8 cellular contexts compared by ENCODE assay signal in genomic region chr12:29519585-29520182, GRCh38. TPM values are rescaled to one million over a fixed set of nuclear protein-coding genes. Genes with fewer than 3 reads are reported as not detected.
DNase-seq lines count a peak whose midpoint lies in the region; ATAC-seq and TF ChIP-seq lines count a peak whose summit lies in the region.

No MANE protein-coding gene starts in this region.

- no peak overlapping the region for H3K27ac ChIP-seq in SU-DHL-6 (ENCODE audit: low read depth, low read length)

- no peak overlapping the region for H3K4me3 Mint-ChIP-seq in progenitor cell of endocrine pancreas (ENCODE audit: low read depth)

- H3K4me3 ChIP-seq in SU-DHL-6 (ENCODE audit: insufficient read depth, low read length, poor library complexity, severe bottlenecking): no peak overlapping the region
- H3K4me3 ChIP-seq in fibroblast of mammary gland (ENCODE audit: control insufficient read depth, low read depth, low read length): no peak overlapping the region

- no peaks in the 10 kb centered on the region for H3K27me3 Mint-ChIP-seq in progenitor cell of endocrine pancreas

- no peaks in the 10 kb centered on the region for H3K9me3 Mint-ChIP-seq in progenitor cell of endocrine pancreas (ENCODE audit: low read depth)

- TF ChIP-seq EP300 in Ishikawa (IDR thresholded peaks at IDR 0.05; ENCODE audit: borderline replicate concordance): no peak

- TF ChIP-seq CTCF in SU-DHL-6 (IDR thresholded peaks at IDR 0.05; ENCODE audit: insufficient read depth, low read length, poor library complexity, severe bottlenecking) (peak; percentile 56), fibroblast of mammary gland (conservative IDR thresholded peaks at IDR 0.05; ENCODE audit: control insufficient read depth, insufficient read depth, low read depth, low read length) (peak; percentile 54), progenitor cell of endocrine pancreas (IDR thresholded peaks at IDR 0.05; ENCODE audit: unreplicated experiment) (peak; percentile 92)

- H3K4me1 Mint-ChIP-seq in progenitor cell of endocrine pancreas (ENCODE audit: low read depth): no peaks in the 10 kb centered on the region

- no peak overlapping the region for H2AFZ ChIP-seq in SU-DHL-6 (ENCODE audit: low read depth, low read length, severe bottlenecking)

- H3K36me3 Mint-ChIP-seq in progenitor cell of endocrine pancreas (ENCODE audit: insufficient read depth): peaks cover 2% of the 10 kb centered on the region

- no peaks in the 10 kb centered on the region for H3K27me3 ChIP-seq in SU-DHL-6 (ENCODE audit: low read length)

- H3K36me3 ChIP-seq in SU-DHL-6 (ENCODE audit: low read length): no peaks in the 10 kb centered on the region

- H3K79me2 ChIP-seq in SU-DHL-6 (ENCODE audit: insufficient read depth, low read length): no peaks in the 10 kb centered on the region

- ATAC-seq in activated CD4-positive, CD25-positive, alpha-beta regulatory T cell treated with anti-CD3 and anti-CD28 coated beads, Interleukin-2, amount 50 U/mL, for 24 hours: no peak

- no peak overlapping the region for H3K9ac ChIP-seq in SU-DHL-6 (ENCODE audit: low read length)

- no peak overlapping the region for H3K4me2 ChIP-seq in SU-DHL-6 (ENCODE audit: low read depth, low read length, poor library complexity, severe bottlenecking)

- H4K20me1 ChIP-seq in SU-DHL-6 (ENCODE audit: low read depth, low read length): no peaks in the 10 kb centered on the region

- no peaks in the 10 kb centered on the region for H3K9me2 ChIP-seq in SU-DHL-6 (replicated peaks; ENCODE audit: insufficient read depth, low read length)

- H3K9me3 ChIP-seq in SU-DHL-6 (ENCODE audit: insufficient read depth, low read length): no peaks in the 10 kb centered on the region

- no peak overlapping the region for H3K27ac Mint-ChIP-seq in progenitor cell of endocrine pancreas

- DNase-seq in stimulated activated CD4-positive, alpha-beta T cell treated with anti-CD3 and anti-CD28 coated beads, Interleukin-12 subunit alpha, Interleukin-12 subunit beta, amount 100 ng/mL, for 4 hours: peak; percentile 2
- no peak for DNase-seq in stimulated activated CD4-positive, alpha-beta T cell treated with anti-CD3 and anti-CD28 coated beads, Interleukin-4, amount 100 ng/mL, for 1 hour
- DNase-seq in fibroblast of mammary gland (ENCODE audit: low read depth): peak; percentile 71
- DNase-seq in progenitor cell of endocrine pancreas (ENCODE audit: low spot score, unreplicated experiment): no peak
- DNase-seq in activated effector memory CD4-positive, alpha-beta T cell treated with anti-CD3 and anti-CD28 coated beads, Interleukin-2, amount 50 U/mL, for 16 hours: no peak

- peak; percentile 86 for TF ChIP-seq RAD21 in Ishikawa (IDR thresholded peaks at IDR 0.05; ENCODE audit: low read depth)

- H3F3A ChIP-seq in SU-DHL-6 (ENCODE audit: insufficient read depth): no peaks in the 10 kb centered on the region

TF ChIP-seq in Ishikawa, 13 proteins besides CTCF, POLR2A, EP300 and RAD21:
- TF ChIP-seq CREB1 (IDR thresholded peaks at IDR 0.05; ENCODE audit: low read depth) (no peak), REST (IDR thresholded peaks at IDR 0.05; ENCODE audit: low read depth) (no peak), FOXM1 (IDR thresholded peaks at IDR 0.05; ENCODE audit: borderline replicate concordance, low read depth) (no peak), ZBTB7A (IDR thresholded peaks at IDR 0.05; ENCODE audit: low read depth) (no peak), TCF12 (IDR thresholded peaks at IDR 0.05; ENCODE audit: low read depth) (no peak), USF1 (IDR thresholded peaks at IDR 0.05) (no peak), NFIC (IDR thresholded peaks at IDR 0.05) (no peak), YY1 (IDR thresholded peaks at IDR 0.05; ENCODE audit: low read depth) (no peak), TEAD4 (IDR thresholded peaks at IDR 0.05) (no peak), TAF1 (IDR thresholded peaks at IDR 0.05; ENCODE audit: low read depth) (no peak), EGR1 (IDR thresholded peaks at IDR 0.05) (no peak), CEBPB (IDR thresholded peaks at IDR 0.05) (no peak)
- TF ChIP-seq, protein P1, sequence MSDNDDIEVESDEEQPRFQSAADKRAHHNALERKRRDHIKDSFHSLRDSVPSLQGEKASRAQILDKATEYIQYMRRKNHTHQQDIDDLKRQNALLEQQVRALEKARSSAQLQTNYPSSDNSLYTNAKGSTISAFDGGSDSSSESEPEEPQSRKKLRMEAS (IDR thresholded peaks at IDR 0.05): no peak

RNA-seq across cellular contexts. Expression of gene OVCH1, which starts 22.2 kb away (rescaled TPM):
- 0.31 and 0.65 TPM in 2 replicates for total RNA-seq in progenitor cell of endocrine pancreas

Comparison
In these comparisons a context has a peak if more than half of its experiments do, and no peak if none do; other contexts are left out.
1. DNase-seq: peak in stimulated activated CD4-positive, alpha-beta T cell treated with anti-CD3 and anti-CD28 coated beads, Interleukin-12 subunit alpha, Interleukin-12 subunit beta, amount 100 ng/mL, for 4 hours (single experiment) and fibroblast of mammary gland (single experiment); none in stimulated activated CD4-positive, alpha-beta T cell treated with anti-CD3 and anti-CD28 coated beads, Interleukin-4, amount 100 ng/mL, for 1 hour (single experiment), progenitor cell of endocrine pancreas (single experiment) and activated effector memory CD4-positive, alpha-beta T cell treated with anti-CD3 and anti-CD28 coated beads, Interleukin-2, amount 50 U/mL, for 16 hours (single experiment).
2. Peak in every context shown above with its lines, with median percentiles within 50 percentile points of each other: CTCF ChIP-seq.